25 cellular contexts compared by ENCODE assay signal in the genomic region with DNA sequence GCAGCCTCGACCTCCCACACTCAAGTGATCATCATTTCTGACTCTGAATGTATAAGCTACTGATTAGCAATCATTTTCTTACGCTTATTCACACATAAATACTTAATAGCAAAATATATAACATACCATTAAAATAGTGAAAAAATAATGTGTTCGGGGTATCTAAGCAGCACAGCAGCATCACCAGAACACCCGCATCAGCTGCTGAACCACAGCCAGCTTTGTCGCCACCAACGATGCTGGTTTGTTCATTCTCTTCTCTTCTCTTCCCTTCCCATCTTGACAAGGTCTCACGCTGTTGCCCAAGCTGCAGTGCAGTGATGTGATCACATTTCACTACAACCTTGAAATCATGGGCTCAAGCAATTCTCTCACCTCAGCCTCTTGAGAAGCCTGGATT.
"Had no signal": no experiment of that assay in that cellular context is flagged by ENCODE, and none has a peak within 500 bp of the region (broad histone marks: within the 10 kb centered on the region; RNA-seq: fewer than 3 reads in every experiment).

No MANE protein-coding gene starts in this region.

- ATAC-seq: activated CD8-positive, alpha-beta T cell treated with anti-CD3 and anti-CD28 coated beads for 36 hours; Panc1; Right ventricle myocardium inferior had no signal

- H3K4me2 ChIP-seq: KMS-11, SK-N-SH had no signal

- H3K9ac ChIP-seq: KMS-11, SK-N-SH had no signal

- H3K4me1 ChIP-seq: breast epithelium had no signal

- H3K4me3 ChIP-seq: breast epithelium, SJCRH30 had no signal

- H3K27me3 ChIP-seq: breast epithelium, SJCRH30 had no signal

- H3K27ac ChIP-seq: breast epithelium, KMS-11, VCaP had no signal

- DNase-seq: activated CD4-positive, alpha-beta T cell treated with anti-CD3 and anti-CD28 coated beads, Interleukin-2, amount 50 U/mL, for 1 hour; activated CD4-positive, CD25-positive, alpha-beta regulatory T cell; activated CD8-positive, alpha-beta memory T cell treated with anti-CD3 and anti-CD28 coated beads, Interleukin-2, amount 50 U/mL, for 48 hours; activated CD8-positive, alpha-beta T cell treated with anti-CD3 and anti-CD28 coated beads for 36 hours; activated T-cell treated with anti-CD3 and anti-CD28 coated beads, Interleukin-2, amount 50 U/mL, for 1 hour; aorta; MV-4-11; NCI-H1105; NCI-H1436; NCI-H1694 treated with DMSO at 0.1 percent for 48 hours; NCI-H2029 treated with DMSO at 0.1 percent for 48 hours; NCI-H2171 treated with DMSO at 0.1 percent for 48 hours; NCI-H345; NCI-H510A; NK-92 treated with Interleukin-12 subunit alpha and Interleukin-12 subunit beta, amount 100 ng/mL, for 24 hours; OCI-M1; RPMI8226; SK-N-SH; T-helper 1 cell had no signal

- H3K9me3 ChIP-seq: breast epithelium, SJCRH30, SK-N-SH had no signal

- H3K36me3 ChIP-seq: breast epithelium, SJCRH30 had no signal
